ENCODE assay signal across 8 cellular contexts in genomic region chr12:108563135-108563803, GRCh38. TPM values are rescaled to one million over a fixed set of nuclear protein-coding genes. Genes with fewer than 3 reads are reported as not detected.
A peak's percentile ranks its signal among the peaks of the same experiment; 100 is the strongest.
DNase-seq lines count a peak whose midpoint lies in the region; ATAC-seq, FAIRE-seq and TF ChIP-seq lines count a peak whose summit lies in the region.

No MANE protein-coding gene starts in this region.

- H3K36me3 Mint-ChIP-seq in activated T-helper 1 cell treated with anti-CD3 and anti-CD28 coated beads, Interleukin-12 subunit alpha, Interleukin-12 subunit beta, Interleukin-2, Interleukin-4 antibody, amounts not matched to agents 30 ng/mL and 10 ng/mL and 1 ng/mL, durations not matched to agents 14 hours and 24 hours and 36 hours (ENCODE audit: low read depth), result peaks cover 43% of the 10 kb centered on the region
- H3K36me3 Mint-ChIP-seq in natural killer cell treated with Interleukin-12 subunit alpha and Interleukin-12 subunit beta and Interleukin-15 and Interleukin-18, amount 100 ng/mL, for 72 hours, result peaks cover 32% of the 10 kb centered on the region

- H3K27ac Mint-ChIP-seq in activated T-helper 1 cell treated with anti-CD3 and anti-CD28 coated beads, Interleukin-12 subunit alpha, Interleukin-12 subunit beta, Interleukin-2, Interleukin-4 antibody, amounts not matched to agents 30 ng/mL and 10 ng/mL and 1 ng/mL, durations not matched to agents 14 hours and 24 hours and 36 hours, result peak overlapping the region; percentile 99
- H3K27ac Mint-ChIP-seq in natural killer cell treated with Interleukin-12 subunit alpha and Interleukin-12 subunit beta and Interleukin-15 and Interleukin-18, amount 100 ng/mL, for 72 hours, result peak overlapping the region; percentile 90 to 99

- peak overlapping the region; percentile 100 for H3K4me3 Mint-ChIP-seq in activated T-helper 1 cell treated with anti-CD3 and anti-CD28 coated beads, Interleukin-12 subunit alpha, Interleukin-12 subunit beta, Interleukin-2, Interleukin-4 antibody, amounts not matched to agents 30 ng/mL and 10 ng/mL and 1 ng/mL, durations not matched to agents 14 hours and 24 hours and 36 hours
- H3K4me3 Mint-ChIP-seq in natural killer cell treated with Interleukin-12 subunit alpha and Interleukin-12 subunit beta and Interleukin-15 and Interleukin-18, amount 100 ng/mL, for 72 hours, result peak overlapping the region; percentile 96

- H3K27ac ChIP-seq in Karpas-422 (ENCODE audit: low read length), result peak overlapping the region; percentile 59

- H3K9me3 ChIP-seq in Karpas-422 (ENCODE audit: low read length), result no peaks in the 10 kb centered on the region

- ATAC-seq in GM21528 (IDR thresholded peaks at IDR 0.05; ENCODE audit: low FRiP score, unreplicated experiment), result peak; percentile 43
- peak; percentile 59 to 65 for ATAC-seq in natural killer cell treated with Interleukin-12 subunit alpha and Interleukin-12 subunit beta and Interleukin-15 and Interleukin-18, amount 100 ng/mL, for 72 hours

- H4K20me1 ChIP-seq in Karpas-422 (ENCODE audit: insufficient read depth, low read depth, low read length), result peaks cover 3% of the 10 kb centered on the region; the same call in 1 of the 2 replicates

- H3K4me1 Mint-ChIP-seq in activated T-helper 1 cell treated with anti-CD3 and anti-CD28 coated beads, Interleukin-12 subunit alpha, Interleukin-12 subunit beta, Interleukin-2, Interleukin-4 antibody, amounts not matched to agents 30 ng/mL and 10 ng/mL and 1 ng/mL, durations not matched to agents 14 hours and 24 hours and 36 hours (ENCODE audit: low read depth), result peaks cover 60% of the 10 kb centered on the region
- H3K4me1 Mint-ChIP-seq in natural killer cell treated with Interleukin-12 subunit alpha and Interleukin-12 subunit beta and Interleukin-15 and Interleukin-18, amount 100 ng/mL, for 72 hours (ENCODE audit: low read depth in 2 of 2), result peaks cover 28 to 41% of the 10 kb centered on the region in 2 donors

- intact Hi-C loops in activated T-helper 1 cell treated with anti-CD3 and anti-CD28 coated beads, Interleukin-12 subunit alpha, Interleukin-12 subunit beta, Interleukin-2, Interleukin-4 antibody, amounts not matched to agents 30 ng/mL and 10 ng/mL and 1 ng/mL, durations not matched to agents 14 hours and 24 hours and 36 hours (cut with micrococcal nuclease), result loop anchor here (1.0 to 10.0 kb wide), 10 partner anchors 55 to 801 kb away; partner anchors contain the start of genes ALKBH2, PRDM4, SELPLG and SSH1

- H3K36me3 ChIP-seq in Karpas-422 (ENCODE audit: insufficient read depth, low read length), result peaks cover 29% of the 10 kb centered on the region

- no peaks in the 10 kb centered on the region for H3K9me3 Mint-ChIP-seq in activated T-helper 1 cell treated with anti-CD3 and anti-CD28 coated beads, Interleukin-12 subunit alpha, Interleukin-12 subunit beta, Interleukin-2, Interleukin-4 antibody, amounts not matched to agents 30 ng/mL and 10 ng/mL and 1 ng/mL, durations not matched to agents 14 hours and 24 hours and 36 hours
- H3K9me3 Mint-ChIP-seq in natural killer cell treated with Interleukin-12 subunit alpha and Interleukin-12 subunit beta and Interleukin-15 and Interleukin-18, amount 100 ng/mL, for 72 hours, result no peaks in the 10 kb centered on the region

- H3K4me3 ChIP-seq in Karpas-422 (ENCODE audit: low read length) (peak overlapping the region; percentile 95), fibroblast of mammary gland (ENCODE audit: control insufficient read depth, low read depth, low read length) (peak overlapping the region; percentile 92)

- H3K79me2 ChIP-seq in Karpas-422 (ENCODE audit: low read length), result peaks cover 46% of the 10 kb centered on the region

- H3K27me3 ChIP-seq in Karpas-422 (ENCODE audit: low read length), result no peaks in the 10 kb centered on the region

- H3K27me3 Mint-ChIP-seq in activated T-helper 1 cell treated with anti-CD3 and anti-CD28 coated beads, Interleukin-12 subunit alpha, Interleukin-12 subunit beta, Interleukin-2, Interleukin-4 antibody, amounts not matched to agents 30 ng/mL and 10 ng/mL and 1 ng/mL, durations not matched to agents 14 hours and 24 hours and 36 hours (ENCODE audit: insufficient read depth), result no peaks in the 10 kb centered on the region
- H3K27me3 Mint-ChIP-seq in natural killer cell treated with Interleukin-12 subunit alpha and Interleukin-12 subunit beta and Interleukin-15 and Interleukin-18, amount 100 ng/mL, for 72 hours, result no peaks in the 10 kb centered on the region

- H3K4me2 ChIP-seq in Karpas-422 (ENCODE audit: low read depth, low read length, poor library complexity, severe bottlenecking), result peak overlapping the region; percentile 99

- H3K9ac ChIP-seq in Karpas-422 (ENCODE audit: low read length), result peak overlapping the region; percentile 87

- no peaks in the 10 kb centered on the region for H3K9me2 ChIP-seq in Karpas-422 (replicated peaks; ENCODE audit: insufficient read depth, low read length)

- TF ChIP-seq CTCF in fibroblast of mammary gland (conservative IDR thresholded peaks at IDR 0.05; ENCODE audit: control insufficient read depth, insufficient read depth, low read depth, low read length), result peak; percentile 96

- peak; percentile 80 for DNase-seq in COLO668 (lab: John Stamatoyannopoulos, UW; ENCODE audit: unreplicated experiment)
- peak; percentile 92 for DNase-seq in Karpas-422
- DNase-seq in RCC 7860 (ENCODE audit: low spot score), result peak; percentile 69
- DNase-seq in activated T-helper 1 cell treated with anti-CD3 and anti-CD28 coated beads, Interleukin-12 subunit alpha, Interleukin-12 subunit beta, Interleukin-2, Interleukin-4 antibody, amounts not matched to agents 30 ng/mL and 10 ng/mL and 1 ng/mL, durations not matched to agents 14 hours and 24 hours and 36 hours (ENCODE audit: low spot score), result peak; percentile 82
- DNase-seq in fibroblast of mammary gland (ENCODE audit: low read depth), result peak; percentile 90
- peak; percentile 88 for DNase-seq in natural killer cell treated with Interleukin-12 subunit alpha and Interleukin-12 subunit beta and Interleukin-15 and Interleukin-18, amount 100 ng/mL, for 72 hours (ENCODE audit: low spot score)
- peak; percentile 76 to 88 (median 82) for DNase-seq in stimulated activated naive CD4-positive, alpha-beta T cell (lab: John Stamatoyannopoulos, UW)

- peaks cover 54% of the 10 kb centered on the region for H3K4me1 ChIP-seq in Karpas-422 (ENCODE audit: low read length)

- peak; percentile 22 for FAIRE-seq in RCC 7860 (lab: Jason Lieb, UNC)

- 0 out of 2 replicates have a peak overlapping the region, but pooled peaks have one; percentile 46 for H2AFZ ChIP-seq in Karpas-422 (ENCODE audit: low read length)

RNA-seq across cellular contexts. Expression of gene ISCU, which starts 0.9 kb away (rescaled TPM):
- total RNA-seq in Karpas-422 (2014; rRNA removed; shearing (Covaris generic); ENCODE audit: low replicate concordance), result 60.9 and 102 TPM in 2 replicates
- total RNA-seq in activated T-helper 1 cell treated with anti-CD3 and anti-CD28 coated beads, Interleukin-12 subunit alpha, Interleukin-12 subunit beta, Interleukin-2, Interleukin-4 antibody, amounts not matched to agents 30 ng/mL and 10 ng/mL and 1 ng/mL, durations not matched to agents 14 hours and 24 hours and 36 hours, result 73.8 and 74.9 TPM in 2 replicates
- total RNA-seq in natural killer cell treated with Interleukin-12 subunit alpha and Interleukin-12 subunit beta and Interleukin-15 and Interleukin-18, amount 100 ng/mL, for 72 hours, result 10 to 100 TPM; 66.1 to 85.3 TPM

RNA-seq across cellular contexts. Expression of gene SART3, which starts 2.3 kb away (rescaled TPM):
- 89.4 and 108 TPM in 2 replicates for total RNA-seq in Karpas-422 (2014; rRNA removed; shearing (Covaris generic); ENCODE audit: low replicate concordance)
- total RNA-seq in activated T-helper 1 cell treated with anti-CD3 and anti-CD28 coated beads, Interleukin-12 subunit alpha, Interleukin-12 subunit beta, Interleukin-2, Interleukin-4 antibody, amounts not matched to agents 30 ng/mL and 10 ng/mL and 1 ng/mL, durations not matched to agents 14 hours and 24 hours and 36 hours, result 83.3 and 96.4 TPM in 2 replicates
- total RNA-seq in natural killer cell treated with Interleukin-12 subunit alpha and Interleukin-12 subunit beta and Interleukin-15 and Interleukin-18, amount 100 ng/mL, for 72 hours, result 100 to 1,000 TPM; 105 to 127 TPM

RNA-seq across cellular contexts. Expression of gene TMEM119, which starts 34.6 kb away (rescaled TPM):
- not detected in 2 replicates for total RNA-seq in Karpas-422 (2014; rRNA removed; shearing (Covaris generic); ENCODE audit: low replicate concordance)
- total RNA-seq in activated T-helper 1 cell treated with anti-CD3 and anti-CD28 coated beads, Interleukin-12 subunit alpha, Interleukin-12 subunit beta, Interleukin-2, Interleukin-4 antibody, amounts not matched to agents 30 ng/mL and 10 ng/mL and 1 ng/mL, durations not matched to agents 14 hours and 24 hours and 36 hours, result 0.12 TPM in 1 of 2 replicates, not detected in the other
- total RNA-seq in natural killer cell treated with Interleukin-12 subunit alpha and Interleukin-12 subunit beta and Interleukin-15 and Interleukin-18, amount 100 ng/mL, for 72 hours, result not detected

RNA-seq across cellular contexts. Expression of gene FICD, which starts 48.2 kb away (rescaled TPM):
- 4.0 and 5.5 TPM in 2 replicates for total RNA-seq in Karpas-422 (2014; rRNA removed; shearing (Covaris generic); ENCODE audit: low replicate concordance)
- total RNA-seq in activated T-helper 1 cell treated with anti-CD3 and anti-CD28 coated beads, Interleukin-12 subunit alpha, Interleukin-12 subunit beta, Interleukin-2, Interleukin-4 antibody, amounts not matched to agents 30 ng/mL and 10 ng/mL and 1 ng/mL, durations not matched to agents 14 hours and 24 hours and 36 hours, result 6.1 and 6.8 TPM in 2 replicates
- 10 to 100 TPM; 14.9 to 16.5 TPM for total RNA-seq in natural killer cell treated with Interleukin-12 subunit alpha and Interleukin-12 subunit beta and Interleukin-15 and Interleukin-18, amount 100 ng/mL, for 72 hours

Comparison
In these comparisons a context has a peak if more than half of its experiments do, and no peak if none do; other contexts are left out.
1. Peak in every context shown above with its lines: DNase-seq, ATAC-seq, H3K4me3 ChIP-seq and H3K27ac ChIP-seq.